8 cellular contexts compared by ENCODE assay signal in genomic region chr2:74529357-74530238, GRCh38. TPM values are rescaled to one million over a fixed set of nuclear protein-coding genes. Genes with fewer than 3 reads are reported as not detected.
DNase-seq lines count a peak whose midpoint lies in the region; ATAC-seq lines count a peak whose summit lies in the region.

AUP1 (minus strand) TSS chr2:74529706; CDS start chr2:74529629, 77 bp downstream.
HTRA2 (plus strand) TSS chr2:74529933; CDS start chr2:74530007, 74 bp downstream.

- H2BK120ac ChIP-seq in mesendoderm (ENCODE audit: low read depth, low read length) = no peak within 1 kb of the TSS

- H3K9ac ChIP-seq in NT2/D1 (ENCODE audit: insufficient read length, low read depth) (peak within 1 kb of the TSS; percentile 100), endocrine pancreas (ENCODE audit: control insufficient read depth, insufficient read depth, low read length) (peak within 1 kb of the TSS; percentile 95), mesendoderm (ENCODE audit: low read length) (peak within 1 kb of the TSS; percentile 81)

- H3K4me2 ChIP-seq in mesendoderm (ENCODE audit: low read length) = peak within 1 kb of the TSS; percentile 73

- H3K9me3 Mint-ChIP-seq in activated CD8-positive, alpha-beta memory T cell treated with anti-CD3 and anti-CD28 coated beads, Interleukin-2, amount 10 ng/mL, durations not matched to agents 7 days and 5 days (ENCODE audit: low read depth) = no peaks in the 10 kb centered on the region

- no peak within 1 kb of the TSS for H4K5ac ChIP-seq in mesendoderm (ENCODE audit: low read length)

- peak within 1 kb of the TSS; percentile 91 for H3K56ac ChIP-seq in mesendoderm (ENCODE audit: low read length)

- no CpG with 5 or more reads among the region's 87 CpGs for WGBS in mesendoderm (ENCODE audit: extremely low coverage, insufficient coverage, low lambda C conversion rate)

- H3K27ac Mint-ChIP-seq in activated CD8-positive, alpha-beta memory T cell treated with anti-CD3 and anti-CD28 coated beads, Interleukin-2, amount 10 ng/mL, durations not matched to agents 7 days and 5 days = peak within 1 kb of the TSS; percentile 97

- H3K36me3 Mint-ChIP-seq in activated CD8-positive, alpha-beta memory T cell treated with anti-CD3 and anti-CD28 coated beads, Interleukin-2, amount 10 ng/mL, durations not matched to agents 7 days and 5 days = peaks cover 48% of the 10 kb centered on the region

- no peaks in the 10 kb centered on the region for H3K4me1 ChIP-seq in NT2/D1 (ENCODE audit: insufficient read depth, insufficient read length)
- no peaks in the 10 kb centered on the region for H3K4me1 ChIP-seq in endocrine pancreas (ENCODE audit: control insufficient read depth, insufficient read depth, low read length)
- peaks cover 8% of the 10 kb centered on the region for H3K4me1 ChIP-seq in mesendoderm (ENCODE audit: control insufficient read depth, low read depth, low read length)

- no peaks in the 10 kb centered on the region for H3K27me3 Mint-ChIP-seq in activated CD8-positive, alpha-beta memory T cell treated with anti-CD3 and anti-CD28 coated beads, Interleukin-2, amount 10 ng/mL, durations not matched to agents 7 days and 5 days

- H2AK5ac ChIP-seq in mesendoderm (ENCODE audit: low read length) = peak within 1 kb of the TSS; percentile 91

- H3K18ac ChIP-seq in mesendoderm (ENCODE audit: low read length) = peak within 1 kb of the TSS; percentile 72

- peak within 1 kb of the TSS; percentile 70 for H3K4ac ChIP-seq in mesendoderm (ENCODE audit: low read depth, low read length)

- CTCF ChIA-PET in activated CD8-positive, alpha-beta memory T cell treated with anti-CD3 and anti-CD28 coated beads, Interleukin-2, amount 10 ng/mL, durations not matched to agents 7 days and 5 days (lab: Charles Lee) = interaction anchor here (0.6 to 6.4 kb wide), 9 partner anchors 13 to 123 kb away, joined by 3 to 98 read pairs (median 12); partner anchors contain the start of genes CCDC142, LBX2, TLX2 and TTC31

- no peak within 1 kb of the TSS for H4K8ac ChIP-seq in mesendoderm (ENCODE audit: low read depth, low read length)

- H3K27me3 ChIP-seq in NT2/D1 (ENCODE audit: insufficient read depth, insufficient read length) (no peaks in the 10 kb centered on the region), endocrine pancreas (ENCODE audit: control insufficient read depth, insufficient read depth, low read length) (no peaks in the 10 kb centered on the region), mesendoderm (ENCODE audit: insufficient read depth, low read length, poor library complexity) (no peaks in the 10 kb centered on the region)

- H3K4me1 Mint-ChIP-seq in activated CD8-positive, alpha-beta memory T cell treated with anti-CD3 and anti-CD28 coated beads, Interleukin-2, amount 10 ng/mL, durations not matched to agents 7 days and 5 days = peaks cover 46% of the 10 kb centered on the region

- ATAC-seq in GM21367 (IDR thresholded peaks at IDR 0.05; ENCODE audit: unreplicated experiment) = peak; percentile 73
- ATAC-seq in activated CD8-positive, alpha-beta memory T cell treated with anti-CD3 and anti-CD28 coated beads, Interleukin-2, amount 10 ng/mL, durations not matched to agents 7 days and 5 days = peak; percentile 90

- peaks cover 17% of the 10 kb centered on the region for H3K79me1 ChIP-seq in mesendoderm (ENCODE audit: low read length)

- no peak within 1 kb of the TSS for H2BK15ac ChIP-seq in mesendoderm (replicated peaks; ENCODE audit: low read depth)

- H3K9me3 ChIP-seq in NT2/D1 (ENCODE audit: insufficient read depth, low read length) = no peaks in the 10 kb centered on the region
- no peaks in the 10 kb centered on the region for H3K9me3 ChIP-seq in endocrine pancreas (ENCODE audit: control insufficient read depth, low read length)

- H3K27ac ChIP-seq in mesendoderm (ENCODE audit: low read depth, low read length) = no peak within 1 kb of the TSS

- H2BK5ac ChIP-seq in mesendoderm (ENCODE audit: low read length) = no peak within 1 kb of the TSS

- peaks cover 16% of the 10 kb centered on the region for H3K79me2 ChIP-seq in mesendoderm (ENCODE audit: control insufficient read depth, insufficient read depth, low read length)

- peak within 1 kb of the TSS; percentile 99 for H3K4me3 ChIP-seq in NT2/D1 (ENCODE audit: insufficient read length, low read depth)
- peak within 1 kb of the TSS; percentile 53 for H3K4me3 ChIP-seq in endocrine pancreas (ENCODE audit: control insufficient read depth, insufficient read depth, low read length)
- peak within 1 kb of the TSS; percentile 75 for H3K4me3 ChIP-seq in mesendoderm (ENCODE audit: low read length)

- peak within 1 kb of the TSS; percentile 100 for H3K4me3 Mint-ChIP-seq in activated CD8-positive, alpha-beta memory T cell treated with anti-CD3 and anti-CD28 coated beads, Interleukin-2, amount 10 ng/mL, durations not matched to agents 7 days and 5 days

- no peak within 1 kb of the TSS for H3K23ac ChIP-seq in mesendoderm (ENCODE audit: low read length)

- H3K36me3 ChIP-seq in NT2/D1 (ENCODE audit: insufficient read depth, insufficient read length, low read length) (peaks cover 76% of the 10 kb centered on the region), endocrine pancreas (ENCODE audit: control insufficient read depth, insufficient read depth, low read length) (no peaks in the 10 kb centered on the region), mesendoderm (ENCODE audit: control insufficient read depth, insufficient read depth, low read length) (peaks cover 6% of the 10 kb centered on the region)

- peak; percentile 98 for DNase-seq in COLO829 (ENCODE audit: low spot score)
- peak in 75 of 76 experiments; percentile 57 to 99 (median 96) for DNase-seq in HUDEP-2 (lab: John Stamatoyannopoulos, UW; ENCODE audit: unreplicated experiment in 76 of 76)
- DNase-seq in NT2/D1 (ENCODE audit: low read depth, low spot score) = peak; percentile 99
- DNase-seq in activated CD8-positive, alpha-beta memory T cell treated with anti-CD3 and anti-CD28 coated beads, Interleukin-2, amount 10 ng/mL, durations not matched to agents 7 days and 5 days = peak; percentile 98
- peak; percentile 100 for DNase-seq in mesendoderm
- DNase-seq in stimulated activated CD8-positive, alpha-beta memory T cell treated with anti-CD3 and anti-CD28 coated beads, Interleukin-15, amount 100 ng/mL, for 1 hour (ENCODE audit: low read depth) = peak; percentile 65

RNA-seq across cellular contexts. Expression of gene AUP1, which starts in this region (rescaled TPM):
- 100 to 1,000 TPM; 140 to 158 TPM for total RNA-seq in activated CD8-positive, alpha-beta memory T cell treated with anti-CD3 and anti-CD28 coated beads, Interleukin-2, amount 10 ng/mL, durations not matched to agents 7 days and 5 days
- 81.2 TPM for polyA plus RNA-seq in mesendoderm (2013, experiment 1 of 2)
- 80.8 TPM for polyA plus RNA-seq in mesendoderm (2013, experiment 2 of 2)

RNA-seq across cellular contexts. Expression of gene HTRA2, which starts in this region (rescaled TPM):
- 10 to 100 TPM; 52.2 to 87.2 TPM for total RNA-seq in activated CD8-positive, alpha-beta memory T cell treated with anti-CD3 and anti-CD28 coated beads, Interleukin-2, amount 10 ng/mL, durations not matched to agents 7 days and 5 days
- polyA plus RNA-seq in mesendoderm (2013, experiment 1 of 2) = 20.5 TPM
- 20.1 TPM for polyA plus RNA-seq in mesendoderm (2013, experiment 2 of 2)
